Comparison of ENCODE assay signal across 2 cellular contexts in genomic region chr9:128685022-128685332, GRCh38.
TF ChIP-seq lines count a peak whose summit lies in the region.

No MANE protein-coding gene starts in this region.

TF ChIP-seq in A549, 52 proteins besides CTCF, POLR2A, EP300 and RAD21 (continued from another document):
- TF ChIP-seq, protein P1, sequence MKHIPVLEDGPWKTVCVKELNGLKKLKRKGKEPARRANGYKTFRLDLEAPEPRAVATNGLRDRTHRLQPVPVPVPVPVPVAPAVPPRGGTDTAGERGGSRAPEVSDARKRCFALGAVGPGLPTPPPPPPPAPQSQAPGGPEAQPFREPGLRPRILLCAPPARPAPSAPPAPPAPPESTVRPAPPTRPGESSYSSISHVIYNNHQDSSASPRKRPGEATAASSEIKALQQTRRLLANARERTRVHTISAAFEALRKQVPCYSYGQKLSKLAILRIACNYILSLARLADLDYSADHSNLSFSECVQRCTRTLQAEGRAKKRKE (CRISPR knock-in tag; IDR thresholded peaks at IDR 0.05; ENCODE audit: low read depth): no peak
- TF ChIP-seq ZSCAN20 (CRISPR knock-in tag; IDR thresholded peaks at IDR 0.05): no peak
- no peak for TF ChIP-seq CBX2 (IDR thresholded peaks at IDR 0.05; ENCODE audit: borderline replicate concordance, low read depth)

TF ChIP-seq in GM23338, 12 proteins besides CTCF, POLR2A, EP300 and RAD21 (continued from another document):
- TF ChIP-seq, protein P2, sequence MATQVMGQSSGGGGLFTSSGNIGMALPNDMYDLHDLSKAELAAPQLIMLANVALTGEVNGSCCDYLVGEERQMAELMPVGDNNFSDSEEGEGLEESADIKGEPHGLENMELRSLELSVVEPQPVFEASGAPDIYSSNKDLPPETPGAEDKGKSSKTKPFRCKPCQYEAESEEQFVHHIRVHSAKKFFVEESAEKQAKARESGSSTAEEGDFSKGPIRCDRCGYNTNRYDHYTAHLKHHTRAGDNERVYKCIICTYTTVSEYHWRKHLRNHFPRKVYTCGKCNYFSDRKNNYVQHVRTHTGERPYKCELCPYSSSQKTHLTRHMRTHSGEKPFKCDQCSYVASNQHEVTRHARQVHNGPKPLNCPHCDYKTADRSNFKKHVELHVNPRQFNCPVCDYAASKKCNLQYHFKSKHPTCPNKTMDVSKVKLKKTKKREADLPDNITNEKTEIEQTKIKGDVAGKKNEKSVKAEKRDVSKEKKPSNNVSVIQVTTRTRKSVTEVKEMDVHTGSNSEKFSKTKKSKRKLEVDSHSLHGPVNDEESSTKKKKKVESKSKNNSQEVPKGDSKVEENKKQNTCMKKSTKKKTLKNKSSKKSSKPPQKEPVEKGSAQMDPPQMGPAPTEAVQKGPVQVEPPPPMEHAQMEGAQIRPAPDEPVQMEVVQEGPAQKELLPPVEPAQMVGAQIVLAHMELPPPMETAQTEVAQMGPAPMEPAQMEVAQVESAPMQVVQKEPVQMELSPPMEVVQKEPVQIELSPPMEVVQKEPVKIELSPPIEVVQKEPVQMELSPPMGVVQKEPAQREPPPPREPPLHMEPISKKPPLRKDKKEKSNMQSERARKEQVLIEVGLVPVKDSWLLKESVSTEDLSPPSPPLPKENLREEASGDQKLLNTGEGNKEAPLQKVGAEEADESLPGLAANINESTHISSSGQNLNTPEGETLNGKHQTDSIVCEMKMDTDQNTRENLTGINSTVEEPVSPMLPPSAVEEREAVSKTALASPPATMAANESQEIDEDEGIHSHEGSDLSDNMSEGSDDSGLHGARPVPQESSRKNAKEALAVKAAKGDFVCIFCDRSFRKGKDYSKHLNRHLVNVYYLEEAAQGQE (IDR thresholded peaks at IDR 0.05; ENCODE audit: unreplicated experiment): no peak
- TF ChIP-seq ZNF114 (CRISPR knock-in tag; IDR thresholded peaks at IDR 0.05) (no peak), POLR2AphosphoS5 (IDR thresholded peaks at IDR 0.05; ENCODE audit: low read depth) (no peak)
